In genomic region chr15:41584636-41585139, GRCh38 we compare ENCODE assay signal across 1 cellular context.
TF ChIP-seq lines count a peak whose summit lies in the region.

No MANE protein-coding gene starts in this region.

TF ChIP-seq in GM23338, 12 proteins besides CTCF, POLR2A, EP300 and RAD21 (continued from another document):
- TF ChIP-seq ZNF462 (CRISPR knock-in tag; IDR thresholded peaks at IDR 0.05) = no peak
- no peak for TF ChIP-seq ZNF331 (CRISPR knock-in tag; IDR thresholded peaks at IDR 0.05; ENCODE audit: low read depth)
- TF ChIP-seq, protein P1, sequence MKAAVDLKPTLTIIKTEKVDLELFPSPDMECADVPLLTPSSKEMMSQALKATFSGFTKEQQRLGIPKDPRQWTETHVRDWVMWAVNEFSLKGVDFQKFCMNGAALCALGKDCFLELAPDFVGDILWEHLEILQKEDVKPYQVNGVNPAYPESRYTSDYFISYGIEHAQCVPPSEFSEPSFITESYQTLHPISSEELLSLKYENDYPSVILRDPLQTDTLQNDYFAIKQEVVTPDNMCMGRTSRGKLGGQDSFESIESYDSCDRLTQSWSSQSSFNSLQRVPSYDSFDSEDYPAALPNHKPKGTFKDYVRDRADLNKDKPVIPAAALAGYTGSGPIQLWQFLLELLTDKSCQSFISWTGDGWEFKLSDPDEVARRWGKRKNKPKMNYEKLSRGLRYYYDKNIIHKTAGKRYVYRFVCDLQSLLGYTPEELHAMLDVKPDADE (IDR thresholded peaks at IDR 0.05) = no peak
- TF ChIP-seq EZH2phosphoT487 (IDR thresholded peaks at IDR 0.05; ENCODE audit: unreplicated experiment) = no peak
- TF ChIP-seq EZH2 (IDR thresholded peaks at IDR 0.05; ENCODE audit: low read depth, unreplicated experiment) = no peak
- TF ChIP-seq POLR2AphosphoS5 (IDR thresholded peaks at IDR 0.05; ENCODE audit: low read depth) = no peak
- no peak for TF ChIP-seq CREB1 (CRISPR knock-in tag; IDR thresholded peaks at IDR 0.05; ENCODE audit: low read depth)
- no peak for TF ChIP-seq STAT1 (IDR thresholded peaks at IDR 0.05; ENCODE audit: unreplicated experiment)
- no peak for TF ChIP-seq ZNF114 (CRISPR knock-in tag; IDR thresholded peaks at IDR 0.05)
- TF ChIP-seq NANOG (IDR thresholded peaks at IDR 0.05; ENCODE audit: borderline replicate concordance) = no peak
